9 cellular contexts compared by ENCODE assay signal in the genomic region with DNA sequence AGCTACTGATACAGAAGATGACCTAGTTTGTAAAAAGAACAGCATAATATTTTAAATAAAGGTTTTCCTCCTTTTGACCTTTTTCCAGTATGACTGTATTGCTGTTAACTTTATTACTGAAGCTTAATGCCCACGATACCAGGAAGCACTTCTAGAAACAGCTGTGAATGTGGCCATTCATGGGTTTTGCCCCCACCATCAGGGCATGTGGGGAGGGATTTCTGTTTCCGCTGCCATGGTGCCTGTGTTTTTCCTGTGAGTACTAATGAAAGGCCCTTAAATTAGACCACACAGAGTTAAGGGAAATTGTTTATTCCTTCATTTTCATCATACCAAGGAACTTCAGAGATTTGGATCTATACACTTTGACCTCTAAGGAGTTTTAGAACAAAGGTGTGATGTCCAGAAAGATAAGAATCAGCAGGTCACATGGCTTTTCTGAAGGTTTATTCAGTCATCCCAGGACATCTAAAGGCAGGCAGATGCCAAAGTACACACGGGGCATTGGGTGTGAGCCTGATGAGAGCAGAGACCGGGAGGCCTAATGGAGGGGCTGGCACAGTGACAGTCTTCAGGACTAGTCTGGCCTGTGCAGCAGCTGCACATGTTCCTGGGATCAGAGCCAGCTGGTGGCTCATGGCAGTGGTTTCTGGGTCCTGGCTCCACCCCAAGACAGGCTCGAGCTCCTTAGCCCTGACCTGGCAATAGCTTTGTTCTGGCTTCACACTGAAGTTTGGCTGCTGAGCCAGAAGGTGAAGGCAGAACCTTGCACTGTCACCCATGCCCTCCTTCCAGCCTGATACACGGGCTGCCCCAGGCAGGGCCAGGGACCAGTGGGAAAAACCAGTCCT.
DNase-seq lines count a peak whose midpoint lies in the region; ATAC-seq lines count a peak whose summit lies in the region.
"Had no signal": no experiment of that assay in that cellular context is flagged by ENCODE, and none has a peak within 500 bp of the region (broad histone marks: within the 10 kb centered on the region; RNA-seq: fewer than 3 reads in every experiment).

No MANE protein-coding gene starts in this region.

- H3K4me1 ChIP-seq in rectal smooth muscle tissue (ENCODE audit: control insufficient read depth, insufficient read depth, low read length): peaks cover 34% of the 10 kb centered on the region

- intact Hi-C loops in left cardiac atrium (cut with DNase I): loop anchor here (1.0 to 10.0 kb wide), 5 partner anchors 40 to 537 kb away; partner anchors contain the start of gene REEP3 (in 1 of the 2)

- ATAC-seq in left cardiac atrium: peak; percentile 93
- no peak for ATAC-seq in HG02973 (IDR thresholded peaks at IDR 0.05; ENCODE audit: unreplicated experiment)
- no peak for ATAC-seq in HG03097 (IDR thresholded peaks at IDR 0.05; ENCODE audit: low FRiP score, unreplicated experiment)
- no peak for ATAC-seq in GM21390 (IDR thresholded peaks at IDR 0.05; ENCODE audit: unreplicated experiment)

- peak; percentile 71 for DNase-seq in COLO829 (ENCODE audit: low spot score)
- DNase-seq in NCI-H1694 (lab: John Stamatoyannopoulos, UW): peak; percentile 98
- peak in 53 of 56 donors; percentile 15 to 95 (median 58) for DNase-seq in amygdala (lab: John Stamatoyannopoulos, UW)
- peak; percentile 96 for DNase-seq in left cardiac atrium
- DNase-seq: naive B cell had no signal

- no peaks in the 10 kb centered on the region for H3K36me3 ChIP-seq in rectal smooth muscle tissue (ENCODE audit: control insufficient read depth, insufficient read depth, low read length)

- H3K27me3 ChIP-seq in rectal smooth muscle tissue (ENCODE audit: control insufficient read depth, insufficient read depth, low read length): no peaks in the 10 kb centered on the region

- peak overlapping the region; percentile 81 for H3K27ac ChIP-seq in rectal smooth muscle tissue (ENCODE audit: low read depth, low read length)

- H3K9ac ChIP-seq in rectal smooth muscle tissue (ENCODE audit: low read length): no peak overlapping the region

- H3K4me3 ChIP-seq in rectal smooth muscle tissue (ENCODE audit: low read length): no peak overlapping the region

Comparison
In these comparisons a context has a peak if more than half of its experiments do, and no peak if none do; other contexts are left out.
1. ATAC-seq: peak in left cardiac atrium (2 of 2); none in HG02973 (single experiment), HG03097 (single experiment) and GM21390 (single experiment).
2. Peak in every context shown above with its lines, with median percentiles within 50 percentile points of each other: DNase-seq.